In the genomic region with DNA sequence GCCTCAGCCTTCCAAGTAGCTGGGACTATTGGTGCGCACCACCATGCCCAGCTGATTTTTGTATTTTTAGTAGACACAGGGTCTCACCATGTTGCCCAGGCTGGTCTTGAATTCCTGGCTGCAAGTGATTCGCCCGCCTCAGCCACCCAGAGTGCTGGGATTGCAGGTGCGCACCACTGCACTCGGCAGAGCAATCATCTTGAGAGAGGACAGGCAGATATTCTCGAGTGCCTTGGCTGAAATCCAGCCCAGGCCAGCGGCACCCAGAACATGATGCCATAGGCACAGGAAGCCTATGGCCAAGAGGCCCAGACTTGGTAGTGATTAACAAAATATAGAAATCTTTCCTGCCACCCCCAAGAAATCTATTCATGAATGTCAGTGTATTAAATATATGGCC, we compare ENCODE assay signal across 22 cellular contexts. TPM values are rescaled to one million over a fixed set of nuclear protein-coding genes. Genes with fewer than 3 reads are reported as not detected.
DNase-seq lines count a peak whose midpoint lies in the region; ATAC-seq and TF ChIP-seq lines count a peak whose summit lies in the region.
"Had no signal": no experiment of that assay in that cellular context is flagged by ENCODE, and none has a peak within 500 bp of the region (broad histone marks: within the 10 kb centered on the region; RNA-seq: fewer than 3 reads in every experiment).

No MANE protein-coding gene starts in this region.

- peak overlapping the region; percentile 14; the same call in 1 of the 2 replicates for H3K4me2 ChIP-seq in PC-3 (ENCODE audit: low read length)
- H3K4me2 ChIP-seq: GM23338 had no signal

- no TSS peak for BruUV-seq in PC-3 (replicated peaks; lab: Mats Ljungman, UMichigan)

- H3K9me3 ChIP-seq in PC-3 (ENCODE audit: low read length) (no peaks in the 10 kb centered on the region), esophagus squamous epithelium (no peaks in the 10 kb centered on the region), subcutaneous abdominal adipose tissue (ENCODE audit: control insufficient read depth in 5 of 5, low read length in 5 of 5) (no peaks in the 10 kb centered on the region)
- H3K9me3 ChIP-seq: psoas muscle, testis had no signal

- no peak for TF ChIP-seq POLR2A in esophagus squamous epithelium (IDR thresholded peaks at IDR 0.05)

- TF ChIP-seq CTCF in PC-3 (conservative IDR thresholded peaks at IDR 0.05; ENCODE audit: low read depth, low read length): no peak
- no peak for TF ChIP-seq CTCF in esophagus squamous epithelium (IDR thresholded peaks at IDR 0.05)

- DNase-seq in DMS153 (lab: John Stamatoyannopoulos, UW) (peak; percentile 20), DMS153 treated with DMSO at 0.1 percent for 48 hours (lab: John Stamatoyannopoulos, UW; ENCODE audit: unreplicated experiment) (no peak), PC-3 (no peak), esophagus squamous epithelium (lab: John Stamatoyannopoulos, UW) (no peak), NCI-H1694 (lab: John Stamatoyannopoulos, UW) (no peak), left colon (no peak), NCI-H526 treated with DMSO at 0.1 percent for 48 hours (lab: John Stamatoyannopoulos, UW) (no peak)
- DNase-seq: activated CD4-positive, alpha-beta T cell treated with anti-CD3 and anti-CD28 coated beads, Interleukin-2, amount 10 ng/mL, durations not matched to agents 7 days and 5 days; activated naive CD4-positive, alpha-beta T cell treated with anti-CD3 and anti-CD28 coated beads for 36 hours; CD4-positive, CD25-positive, alpha-beta regulatory T cell; DMS 273 treated with DMSO at 0.1 percent for 48 hours; effector memory CD4-positive, alpha-beta T cell; islet precursor cell; psoas muscle; Right ventricle myocardium superior; T1000; testis had no signal

- H3K36me3 ChIP-seq in PC-3 (ENCODE audit: low read depth, low read length) (no peaks in the 10 kb centered on the region), esophagus squamous epithelium (no peaks in the 10 kb centered on the region), subcutaneous abdominal adipose tissue (ENCODE audit: control insufficient read depth in 5 of 5, insufficient read depth in 5 of 5, low read length in 5 of 5) (peaks cover 0 to 16% (median 0%) of the 10 kb centered on the region in 5 donors)
- H3K36me3 ChIP-seq: brain microvascular endothelial cell had no signal

- no peaks in the 10 kb centered on the region for H4K20me1 ChIP-seq in PC-3 (ENCODE audit: low read length)

- intact Hi-C loops in PC-3 (cut with micrococcal nuclease): no loop called here
- intact Hi-C loops in esophagus squamous epithelium (cut with DNase I): no loop called here
- intact Hi-C loops in left colon (cut with DNase I, micrococcal nuclease): no loop called here

- 92 to 94% methylated on average over 7 of the region's 7 CpGs for WGBS in esophagus squamous epithelium, 2 donors

- no peaks in the 10 kb centered on the region for H3K9me2 ChIP-seq in PC-3 (replicated peaks; ENCODE audit: low read length)

- no peaks in the 10 kb centered on the region for H3K79me2 ChIP-seq in PC-3 (ENCODE audit: low read length)

- CTCF ChIA-PET in PC-3 (lab: Charles Lee): no interaction called here

- POLR2A ChIA-PET in PC-3 (lab: Charles Lee; ENCODE audit: unreplicated experiment): no interaction called here

- H3K27me3 ChIP-seq in PC-3 (ENCODE audit: low read length) (no peaks in the 10 kb centered on the region), esophagus squamous epithelium (no peaks in the 10 kb centered on the region), subcutaneous abdominal adipose tissue (ENCODE audit: control insufficient read depth in 5 of 5, insufficient read depth in 4 of 5, low read length in 5 of 5) (no peaks in the 10 kb centered on the region)
- H3K27me3 ChIP-seq: brain microvascular endothelial cell, testis had no signal

- H2AFZ ChIP-seq in PC-3 (ENCODE audit: low read length): no peak overlapping the region
- H2AFZ ChIP-seq: GM23338 had no signal

- ATAC-seq in PC-3 (no peak), left colon (no peak)
- ATAC-seq: GM23338, psoas muscle had no signal

- no peak overlapping the region for H3K4me3 ChIP-seq in PC-3 (ENCODE audit: low read length)
- H3K4me3 ChIP-seq in esophagus squamous epithelium: no peak overlapping the region
- H3K4me3 ChIP-seq in subcutaneous abdominal adipose tissue (ENCODE audit: low read depth in 1 of 5, low read length in 5 of 5): no peak overlapping the region
- H3K4me3 ChIP-seq: GM23338, lung, psoas muscle, testis had no signal

- H3K9ac ChIP-seq in PC-3 (ENCODE audit: low read length): no peak overlapping the region
- H3K9ac ChIP-seq in subcutaneous abdominal adipose tissue (ENCODE audit: low read length in 5 of 5): no peak overlapping the region

- H3K27ac ChIP-seq in PC-3 (ENCODE audit: low read length) (0 out of 2 replicates have a peak overlapping the region, but pooled peaks have one; percentile 58), esophagus squamous epithelium (peak overlapping the region; percentile 80 to 89 (median 86)), subcutaneous abdominal adipose tissue (ENCODE audit: low read depth, low read length) (peak overlapping the region; percentile 41)
- H3K27ac ChIP-seq: 22Rv1, psoas muscle, testis had no signal

- H3F3A ChIP-seq in PC-3 (ENCODE audit: low read length, unreplicated experiment): peaks cover 6% of the 10 kb centered on the region

- H3K4me1 ChIP-seq in PC-3 (ENCODE audit: insufficient read depth, low read length) (peaks cover 35% of the 10 kb centered on the region), esophagus squamous epithelium (peaks cover 9 to 77% (median 20%) of the 10 kb centered on the region in 3 donors), subcutaneous abdominal adipose tissue (ENCODE audit: control insufficient read depth in 5 of 5, insufficient read depth in 5 of 5, low read length in 5 of 5) (peaks cover 0 to 3% (median 0%) of the 10 kb centered on the region in 5 donors)
- H3K4me1 ChIP-seq: psoas muscle, testis had no signal

RNA-seq across cellular contexts. Expression of gene PEX13, which starts 58.0 kb away (rescaled TPM):
- total RNA-seq in PC-3 (2014; rRNA removed): 30.4 and 37.7 TPM in 2 replicates
- 10 to 100 TPM; 19.6 to 39.3 (median 28.5) TPM for total RNA-seq in esophagus squamous epithelium
- total RNA-seq in left colon: 10 to 100 TPM; 30.1 to 33.3 TPM

RNA-seq across cellular contexts. Expression of gene PUS10, which starts 58.6 kb away (rescaled TPM):
- total RNA-seq in PC-3 (2014; rRNA removed) (3.6 and 3.7 TPM in 2 replicates), esophagus squamous epithelium (1 to 10 TPM; 3.7 to 9.1 (median 5.4) TPM), left colon (10 to 100 TPM in 1 of 2 donors, 1 to 10 TPM in 1; 9.1 to 11.2 TPM)
